ENCODE assay signal across 1 cellular context in genomic region chr11:64314805-64315561, GRCh38.
TF ChIP-seq lines count a peak whose summit lies in the region.

No MANE protein-coding gene starts in this region.

TF ChIP-seq in SK-N-SH treated with all-trans-retinoic acid at 6 μM for 48 hours, 23 proteins besides CTCF, POLR2A, EP300 and RAD21 (continued from another document):
- TF ChIP-seq CSRNP3 (CRISPR knock-in tag; IDR thresholded peaks at IDR 0.05) (no peak), ZNF565 (CRISPR knock-in tag; conservative IDR thresholded peaks at IDR 0.05; ENCODE audit: low read depth) (no peak)
TF ChIP-seq in SK-N-SH treated with all-trans-retinoic acid at 6 μM for 48 hours: peak in this region for 0.
